ENCODE assay signal across 1 cellular context in the genomic region with DNA sequence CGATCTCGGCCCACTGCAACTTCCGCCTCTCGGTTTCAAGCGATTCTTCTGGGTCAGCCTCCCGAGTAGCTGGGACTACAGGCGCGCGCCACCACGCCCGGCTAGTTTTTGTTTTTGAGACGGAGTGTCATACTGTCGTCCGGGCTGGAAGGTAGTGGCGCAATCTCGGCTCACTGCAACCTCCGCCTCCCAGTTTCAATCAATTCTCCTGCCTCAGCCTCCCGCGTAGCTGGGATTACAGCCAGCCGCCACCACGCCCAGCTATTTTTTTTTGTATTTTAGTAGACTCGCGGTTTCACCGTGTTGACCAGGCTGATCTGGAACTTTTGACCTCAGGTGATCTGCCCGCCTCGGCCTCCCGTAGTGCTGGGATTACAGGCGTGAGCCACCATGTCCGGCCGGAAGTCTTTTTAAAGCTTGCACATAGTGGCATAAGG.
TF ChIP-seq lines count a peak whose summit lies in the region.

No MANE protein-coding gene starts in this region.

TF ChIP-seq in GM12878, 131 proteins besides CTCF, POLR2A, EP300 and RAD21 (continued from another document):
- TF ChIP-seq, protein P1, sequence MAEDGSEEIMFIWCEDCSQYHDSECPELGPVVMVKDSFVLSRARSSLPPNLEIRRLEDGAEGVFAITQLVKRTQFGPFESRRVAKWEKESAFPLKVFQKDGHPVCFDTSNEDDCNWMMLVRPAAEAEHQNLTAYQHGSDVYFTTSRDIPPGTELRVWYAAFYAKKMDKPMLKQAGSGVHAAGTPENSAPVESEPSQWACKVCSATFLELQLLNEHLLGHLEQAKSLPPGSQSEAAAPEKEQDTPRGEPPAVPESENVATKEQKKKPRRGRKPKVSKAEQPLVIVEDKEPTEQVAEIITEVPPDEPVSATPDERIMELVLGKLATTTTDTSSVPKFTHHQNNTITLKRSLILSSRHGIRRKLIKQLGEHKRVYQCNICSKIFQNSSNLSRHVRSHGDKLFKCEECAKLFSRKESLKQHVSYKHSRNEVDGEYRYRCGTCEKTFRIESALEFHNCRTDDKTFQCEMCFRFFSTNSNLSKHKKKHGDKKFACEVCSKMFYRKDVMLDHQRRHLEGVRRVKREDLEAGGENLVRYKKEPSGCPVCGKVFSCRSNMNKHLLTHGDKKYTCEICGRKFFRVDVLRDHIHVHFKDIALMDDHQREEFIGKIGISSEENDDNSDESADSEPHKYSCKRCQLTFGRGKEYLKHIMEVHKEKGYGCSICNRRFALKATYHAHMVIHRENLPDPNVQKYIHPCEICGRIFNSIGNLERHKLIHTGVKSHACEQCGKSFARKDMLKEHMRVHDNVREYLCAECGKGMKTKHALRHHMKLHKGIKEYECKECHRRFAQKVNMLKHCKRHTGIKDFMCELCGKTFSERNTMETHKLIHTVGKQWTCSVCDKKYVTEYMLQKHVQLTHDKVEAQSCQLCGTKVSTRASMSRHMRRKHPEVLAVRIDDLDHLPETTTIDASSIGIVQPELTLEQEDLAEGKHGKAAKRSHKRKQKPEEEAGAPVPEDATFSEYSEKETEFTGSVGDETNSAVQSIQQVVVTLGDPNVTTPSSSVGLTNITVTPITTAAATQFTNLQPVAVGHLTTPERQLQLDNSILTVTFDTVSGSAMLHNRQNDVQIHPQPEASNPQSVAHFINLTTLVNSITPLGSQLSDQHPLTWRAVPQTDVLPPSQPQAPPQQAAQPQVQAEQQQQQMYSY (CRISPR knock-in tag; IDR thresholded peaks at IDR 0.05) = no peak
- TF ChIP-seq, protein P2, sequence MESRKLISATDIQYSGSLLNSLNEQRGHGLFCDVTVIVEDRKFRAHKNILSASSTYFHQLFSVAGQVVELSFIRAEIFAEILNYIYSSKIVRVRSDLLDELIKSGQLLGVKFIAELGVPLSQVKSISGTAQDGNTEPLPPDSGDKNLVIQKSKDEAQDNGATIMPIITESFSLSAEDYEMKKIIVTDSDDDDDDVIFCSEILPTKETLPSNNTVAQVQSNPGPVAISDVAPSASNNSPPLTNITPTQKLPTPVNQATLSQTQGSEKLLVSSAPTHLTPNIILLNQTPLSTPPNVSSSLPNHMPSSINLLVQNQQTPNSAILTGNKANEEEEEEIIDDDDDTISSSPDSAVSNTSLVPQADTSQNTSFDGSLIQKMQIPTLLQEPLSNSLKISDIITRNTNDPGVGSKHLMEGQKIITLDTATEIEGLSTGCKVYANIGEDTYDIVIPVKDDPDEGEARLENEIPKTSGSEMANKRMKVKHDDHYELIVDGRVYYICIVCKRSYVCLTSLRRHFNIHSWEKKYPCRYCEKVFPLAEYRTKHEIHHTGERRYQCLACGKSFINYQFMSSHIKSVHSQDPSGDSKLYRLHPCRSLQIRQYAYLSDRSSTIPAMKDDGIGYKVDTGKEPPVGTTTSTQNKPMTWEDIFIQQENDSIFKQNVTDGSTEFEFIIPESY (IDR thresholded peaks at IDR 0.05) = peak; percentile 90
- TF ChIP-seq, protein P3, sequence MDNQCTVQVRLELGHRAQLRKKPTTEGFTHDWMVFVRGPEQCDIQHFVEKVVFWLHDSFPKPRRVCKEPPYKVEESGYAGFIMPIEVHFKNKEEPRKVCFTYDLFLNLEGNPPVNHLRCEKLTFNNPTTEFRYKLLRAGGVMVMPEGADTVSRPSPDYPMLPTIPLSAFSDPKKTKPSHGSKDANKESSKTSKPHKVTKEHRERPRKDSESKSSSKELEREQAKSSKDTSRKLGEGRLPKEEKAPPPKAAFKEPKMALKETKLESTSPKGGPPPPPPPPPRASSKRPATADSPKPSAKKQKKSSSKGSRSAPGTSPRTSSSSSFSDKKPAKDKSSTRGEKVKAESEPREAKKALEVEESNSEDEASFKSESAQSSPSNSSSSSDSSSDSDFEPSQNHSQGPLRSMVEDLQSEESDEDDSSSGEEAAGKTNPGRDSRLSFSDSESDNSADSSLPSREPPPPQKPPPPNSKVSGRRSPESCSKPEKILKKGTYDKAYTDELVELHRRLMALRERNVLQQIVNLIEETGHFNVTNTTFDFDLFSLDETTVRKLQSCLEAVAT (IDR thresholded peaks at IDR 0.05) = peak; percentile 95
- TF ChIP-seq TARDBP (IDR thresholded peaks at IDR 0.05; ENCODE audit: borderline replicate concordance) = no peak
- TF ChIP-seq, protein P4, sequence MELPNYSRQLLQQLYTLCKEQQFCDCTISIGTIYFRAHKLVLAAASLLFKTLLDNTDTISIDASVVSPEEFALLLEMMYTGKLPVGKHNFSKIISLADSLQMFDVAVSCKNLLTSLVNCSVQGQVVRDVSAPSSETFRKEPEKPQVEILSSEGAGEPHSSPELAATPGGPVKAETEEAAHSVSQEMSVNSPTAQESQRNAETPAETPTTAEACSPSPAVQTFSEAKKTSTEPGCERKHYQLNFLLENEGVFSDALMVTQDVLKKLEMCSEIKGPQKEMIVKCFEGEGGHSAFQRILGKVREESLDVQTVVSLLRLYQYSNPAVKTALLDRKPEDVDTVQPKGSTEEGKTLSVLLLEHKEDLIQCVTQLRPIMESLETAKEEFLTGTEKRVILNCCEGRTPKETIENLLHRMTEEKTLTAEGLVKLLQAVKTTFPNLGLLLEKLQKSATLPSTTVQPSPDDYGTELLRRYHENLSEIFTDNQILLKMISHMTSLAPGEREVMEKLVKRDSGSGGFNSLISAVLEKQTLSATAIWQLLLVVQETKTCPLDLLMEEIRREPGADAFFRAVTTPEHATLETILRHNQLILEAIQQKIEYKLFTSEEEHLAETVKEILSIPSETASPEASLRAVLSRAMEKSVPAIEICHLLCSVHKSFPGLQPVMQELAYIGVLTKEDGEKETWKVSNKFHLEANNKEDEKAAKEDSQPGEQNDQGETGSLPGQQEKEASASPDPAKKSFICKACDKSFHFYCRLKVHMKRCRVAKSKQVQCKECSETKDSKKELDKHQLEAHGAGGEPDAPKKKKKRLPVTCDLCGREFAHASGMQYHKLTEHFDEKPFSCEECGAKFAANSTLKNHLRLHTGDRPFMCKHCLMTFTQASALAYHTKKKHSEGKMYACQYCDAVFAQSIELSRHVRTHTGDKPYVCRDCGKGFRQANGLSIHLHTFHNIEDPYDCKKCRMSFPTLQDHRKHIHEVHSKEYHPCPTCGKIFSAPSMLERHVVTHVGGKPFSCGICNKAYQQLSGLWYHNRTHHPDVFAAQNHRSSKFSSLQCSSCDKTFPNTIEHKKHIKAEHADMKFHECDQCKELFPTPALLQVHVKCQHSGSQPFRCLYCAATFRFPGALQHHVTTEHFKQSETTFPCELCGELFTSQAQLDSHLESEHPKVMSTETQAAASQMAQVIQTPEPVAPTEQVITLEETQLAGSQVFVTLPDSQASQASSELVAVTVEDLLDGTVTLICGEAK (IDR thresholded peaks at IDR 0.05; ENCODE audit: borderline replicate concordance) = 0 out of 2 replicates have a peak, but pooled peaks have one; percentile 18
- no peak for TF ChIP-seq KLF5 (IDR thresholded peaks at IDR 0.05; ENCODE audit: partially characterized antibody)
- TF ChIP-seq, protein P5, sequence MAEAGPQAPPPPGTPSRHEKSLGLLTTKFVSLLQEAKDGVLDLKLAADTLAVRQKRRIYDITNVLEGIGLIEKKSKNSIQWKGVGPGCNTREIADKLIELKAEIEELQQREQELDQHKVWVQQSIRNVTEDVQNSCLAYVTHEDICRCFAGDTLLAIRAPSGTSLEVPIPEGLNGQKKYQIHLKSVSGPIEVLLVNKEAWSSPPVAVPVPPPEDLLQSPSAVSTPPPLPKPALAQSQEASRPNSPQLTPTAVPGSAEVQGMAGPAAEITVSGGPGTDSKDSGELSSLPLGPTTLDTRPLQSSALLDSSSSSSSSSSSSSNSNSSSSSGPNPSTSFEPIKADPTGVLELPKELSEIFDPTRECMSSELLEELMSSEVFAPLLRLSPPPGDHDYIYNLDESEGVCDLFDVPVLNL (IDR thresholded peaks at IDR 0.05; ENCODE audit: low read depth, low read length) = no peak
- TF ChIP-seq WRNIP1 (IDR thresholded peaks at IDR 0.05; ENCODE audit: borderline replicate concordance, low read depth, low read length) = no peak
- TF ChIP-seq, protein P6, sequence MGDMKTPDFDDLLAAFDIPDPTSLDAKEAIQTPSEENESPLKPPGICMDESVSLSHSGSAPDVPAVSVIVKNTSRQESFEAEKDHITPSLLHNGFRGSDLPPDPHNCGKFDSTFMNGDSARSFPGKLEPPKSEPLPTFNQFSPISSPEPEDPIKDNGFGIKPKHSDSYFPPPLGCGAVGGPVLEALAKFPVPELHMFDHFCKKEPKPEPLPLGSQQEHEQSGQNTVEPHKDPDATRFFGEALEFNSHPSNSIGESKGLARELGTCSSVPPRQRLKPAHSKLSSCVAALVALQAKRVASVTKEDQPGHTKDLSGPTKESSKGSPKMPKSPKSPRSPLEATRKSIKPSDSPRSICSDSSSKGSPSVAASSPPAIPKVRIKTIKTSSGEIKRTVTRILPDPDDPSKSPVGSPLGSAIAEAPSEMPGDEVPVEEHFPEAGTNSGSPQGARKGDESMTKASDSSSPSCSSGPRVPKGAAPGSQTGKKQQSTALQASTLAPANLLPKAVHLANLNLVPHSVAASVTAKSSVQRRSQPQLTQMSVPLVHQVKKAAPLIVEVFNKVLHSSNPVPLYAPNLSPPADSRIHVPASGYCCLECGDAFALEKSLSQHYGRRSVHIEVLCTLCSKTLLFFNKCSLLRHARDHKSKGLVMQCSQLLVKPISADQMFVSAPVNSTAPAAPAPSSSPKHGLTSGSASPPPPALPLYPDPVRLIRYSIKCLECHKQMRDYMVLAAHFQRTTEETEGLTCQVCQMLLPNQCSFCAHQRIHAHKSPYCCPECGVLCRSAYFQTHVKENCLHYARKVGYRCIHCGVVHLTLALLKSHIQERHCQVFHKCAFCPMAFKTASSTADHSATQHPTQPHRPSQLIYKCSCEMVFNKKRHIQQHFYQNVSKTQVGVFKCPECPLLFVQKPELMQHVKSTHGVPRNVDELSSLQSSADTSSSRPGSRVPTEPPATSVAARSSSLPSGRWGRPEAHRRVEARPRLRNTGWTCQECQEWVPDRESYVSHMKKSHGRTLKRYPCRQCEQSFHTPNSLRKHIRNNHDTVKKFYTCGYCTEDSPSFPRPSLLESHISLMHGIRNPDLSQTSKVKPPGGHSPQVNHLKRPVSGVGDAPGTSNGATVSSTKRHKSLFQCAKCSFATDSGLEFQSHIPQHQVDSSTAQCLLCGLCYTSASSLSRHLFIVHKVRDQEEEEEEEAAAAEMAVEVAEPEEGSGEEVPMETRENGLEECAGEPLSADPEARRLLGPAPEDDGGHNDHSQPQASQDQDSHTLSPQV (IDR thresholded peaks at IDR 0.05) = no peak
- no peak for TF ChIP-seq SMARCA5 (IDR thresholded peaks at IDR 0.05)
- TF ChIP-seq NRF1 (conservative IDR thresholded peaks at IDR 0.05; ENCODE audit: low read depth, low read length) = no peak
- TF ChIP-seq, protein P7, sequence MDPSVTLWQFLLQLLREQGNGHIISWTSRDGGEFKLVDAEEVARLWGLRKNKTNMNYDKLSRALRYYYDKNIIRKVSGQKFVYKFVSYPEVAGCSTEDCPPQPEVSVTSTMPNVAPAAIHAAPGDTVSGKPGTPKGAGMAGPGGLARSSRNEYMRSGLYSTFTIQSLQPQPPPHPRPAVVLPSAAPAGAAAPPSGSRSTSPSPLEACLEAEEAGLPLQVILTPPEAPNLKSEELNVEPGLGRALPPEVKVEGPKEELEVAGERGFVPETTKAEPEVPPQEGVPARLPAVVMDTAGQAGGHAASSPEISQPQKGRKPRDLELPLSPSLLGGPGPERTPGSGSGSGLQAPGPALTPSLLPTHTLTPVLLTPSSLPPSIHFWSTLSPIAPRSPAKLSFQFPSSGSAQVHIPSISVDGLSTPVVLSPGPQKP (IDR thresholded peaks at IDR 0.05; ENCODE audit: low read depth, low read length) = no peak
- no peak for TF ChIP-seq TCF3 (IDR thresholded peaks at IDR 0.05; ENCODE audit: borderline replicate concordance, insufficient read depth, low read depth, low read length)
- no peak for TF ChIP-seq EED (IDR thresholded peaks at IDR 0.05; ENCODE audit: low read depth)
